28 cellular contexts compared by ENCODE assay signal in the genomic region with DNA sequence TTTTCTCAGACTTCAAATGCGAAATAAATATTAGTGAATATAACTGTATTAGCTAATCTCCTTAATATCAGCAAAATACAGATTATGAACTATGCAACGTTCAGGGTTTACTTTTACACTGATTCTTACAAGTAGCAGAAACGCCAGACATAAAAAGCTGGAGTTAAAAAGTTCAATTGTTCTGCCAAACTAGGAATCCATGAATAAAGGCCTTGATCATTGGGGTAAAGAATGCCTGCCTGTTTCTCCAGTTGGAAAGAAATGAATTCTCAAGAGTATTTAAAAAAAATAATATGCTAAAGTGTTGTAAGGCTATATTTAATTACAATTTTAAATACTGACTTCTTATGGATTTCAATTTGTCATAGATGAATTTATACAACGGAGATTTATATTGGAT.
"Had no signal": no experiment of that assay in that cellular context is flagged by ENCODE, and none has a peak within 500 bp of the region (broad histone marks: within the 10 kb centered on the region; RNA-seq: fewer than 3 reads in every experiment).

No MANE protein-coding gene starts in this region.

- H3K27me3 ChIP-seq: adrenal gland, body of pancreas, gastrocnemius medialis had no signal

- DNase-seq: activated CD4-positive, alpha-beta memory T cell treated with anti-CD3 and anti-CD28 coated beads for 36 hours; activated CD4-positive, alpha-beta T cell treated with anti-CD3 and anti-CD28 coated beads for 36 hours; activated CD4-positive, alpha-beta T cell treated with anti-CD3 and anti-CD28 coated beads, Interleukin-2, amount 10 ng/mL, durations not matched to agents 24 days and 14 days; activated CD4-positive, CD25-positive, alpha-beta regulatory T cell; activated CD4-positive, CD25-positive, alpha-beta regulatory T cell treated with anti-CD3 and anti-CD28 coated beads, Interleukin-2, amount 50 U/mL, for 72 hours; activated CD8-positive, alpha-beta memory T cell treated with anti-CD3 and anti-CD28 coated beads, Interleukin-2, amount 10 ng/mL, durations not matched to agents 7 days and 5 days; activated CD8-positive, alpha-beta memory T cell treated with anti-CD3 and anti-CD28 coated beads, Interleukin-2, amount 50 U/mL, for 4 hours; activated CD8-positive, alpha-beta T cell treated with anti-CD3 and anti-CD28 coated beads, Interleukin-2, amount 10 ng/mL, durations not matched to agents 7 days and 5 days; activated effector memory CD4-positive, alpha-beta T cell treated with anti-CD3 and anti-CD28 coated beads, Interleukin-2, amount 50 U/mL, for 16 hours; activated naive CD4-positive, alpha-beta T cell treated with anti-CD3 and anti-CD28 coated beads for 36 hours; activated naive CD8-positive, alpha-beta T cell treated with anti-CD3 and anti-CD28 coated beads for 36 hours; activated naive CD8-positive, alpha-beta T cell treated with anti-CD3 and anti-CD28 coated beads, Interleukin-2, amount 50 U/mL, for 24 hours; activated T-cell treated with anti-CD3 and anti-CD28 coated beads, Interleukin-2, amount 50 U/mL, for 1 hour; activated T-cell treated with anti-CD3 and anti-CD28 coated beads, Interleukin-2, amount 50 U/mL, for 48 hours; adrenal gland; amygdala; aorta; body of pancreas; caudate nucleus; cortex of kidney; dermis blood vessel endothelial cell; effector CD8-positive, alpha-beta T cell; foreskin fibroblast; gastrocnemius medialis; T-helper 1 cell; T-helper 17 cell; T1000 had no signal

- H3K27ac ChIP-seq: adrenal gland, body of pancreas had no signal

- H3K4me3 ChIP-seq: adrenal gland, body of pancreas, gastrocnemius medialis had no signal

- ATAC-seq: activated CD4-positive, alpha-beta T cell treated with anti-CD3 and anti-CD28 coated beads for 36 hours; activated CD8-positive, alpha-beta memory T cell treated with anti-CD3 and anti-CD28 coated beads, Interleukin-2, amount 10 ng/mL, durations not matched to agents 7 days and 5 days; activated CD8-positive, alpha-beta T cell treated with anti-CD3 and anti-CD28 coated beads, Interleukin-2, amount 10 ng/mL, durations not matched to agents 7 days and 5 days; activated naive CD8-positive, alpha-beta T cell treated with anti-CD3 and anti-CD28 coated beads, Interleukin-2, amount 50 U/mL, for 24 hours; body of pancreas; esophagus mucosa; gastrocnemius medialis; T-helper 17 cell had no signal
